In the genomic region with DNA sequence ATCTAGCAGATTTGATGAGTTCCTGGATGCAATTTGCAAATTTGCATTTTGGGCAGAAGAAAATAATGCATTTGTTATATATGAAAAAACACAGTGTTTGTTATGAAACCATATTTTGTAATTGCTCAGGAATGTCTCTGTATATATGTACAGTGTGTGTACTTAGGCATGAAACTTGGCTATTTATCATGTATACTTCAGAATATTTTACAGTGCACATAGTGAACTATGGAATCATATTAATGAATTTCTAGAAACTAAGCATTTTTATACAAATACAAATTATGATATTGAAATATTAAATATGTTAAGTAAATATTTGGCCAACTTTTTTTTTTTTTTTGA, we compare ENCODE assay signal across 19 cellular contexts.
"Had no signal": no experiment of that assay in that cellular context is flagged by ENCODE, and none has a peak within 500 bp of the region (broad histone marks: within the 10 kb centered on the region; RNA-seq: fewer than 3 reads in every experiment).

No MANE protein-coding gene starts in this region.

- H3K4me1 ChIP-seq: neural progenitor cell, pancreas, right lobe of liver, thyroid gland had no signal

- H3K27me3 Mint-ChIP-seq: activated CD4-positive, alpha-beta T cell treated with anti-CD3 and anti-CD28 coated beads, Interleukin-2, amount 10 ng/mL, durations not matched to agents 7 days and 5 days; activated naive CD8-positive, alpha-beta T cell treated with anti-CD3 and anti-CD28 coated beads, Interleukin-2, amount 10 ng/mL, durations not matched to agents 7 days and 5 days; activated T-cell treated with anti-CD3 and anti-CD28 coated beads, Interleukin-2, amount 50 U/mL, for 24 hours; brain; central memory CD8-positive, alpha-beta T cell; naive thymus-derived CD4-positive, alpha-beta T cell had no signal

- H3K9me3 ChIP-seq: pancreas, right lobe of liver, thyroid gland had no signal

- DNase-seq: activated CD4-positive, alpha-beta T cell treated with anti-CD3 and anti-CD28 coated beads, Interleukin-2, amount 10 ng/mL, durations not matched to agents 7 days and 5 days; activated CD8-positive, alpha-beta T cell treated with anti-CD3 and anti-CD28 coated beads, Interleukin-2, amount 10 ng/mL, durations not matched to agents 7 days and 5 days; activated naive CD4-positive, alpha-beta T cell treated with Interleukin-2 at 50 U/mL for 16 hours; activated naive CD8-positive, alpha-beta T cell treated with anti-CD3 and anti-CD28 coated beads, Interleukin-2, amount 10 ng/mL, durations not matched to agents 7 days and 5 days; activated T-cell treated with anti-CD3 and anti-CD28 coated beads, Interleukin-2, amount 50 U/mL, for 24 hours; left cardiac atrium; naive thymus-derived CD4-positive, alpha-beta T cell; pancreas; right lobe of liver; stimulated activated CD8-positive, alpha-beta memory T cell treated with anti-CD3 and anti-CD28 coated beads, Interleukin-4, amount 100 ng/mL, for 48 hours; stimulated activated naive CD4-positive, alpha-beta T cell; thyroid gland had no signal

- H3K27ac Mint-ChIP-seq: activated CD4-positive, alpha-beta T cell treated with anti-CD3 and anti-CD28 coated beads, Interleukin-2, amount 10 ng/mL, durations not matched to agents 7 days and 5 days; activated CD8-positive, alpha-beta T cell treated with anti-CD3 and anti-CD28 coated beads, Interleukin-2, amount 10 ng/mL, durations not matched to agents 7 days and 5 days; activated naive CD8-positive, alpha-beta T cell treated with anti-CD3 and anti-CD28 coated beads, Interleukin-2, amount 10 ng/mL, durations not matched to agents 7 days and 5 days; activated T-cell treated with anti-CD3 and anti-CD28 coated beads, Interleukin-2, amount 50 U/mL, for 24 hours; activated T-helper 2 cell treated with anti-CD3 and anti-CD28 coated beads, Interferon-gamma antibody, Interleukin-2, Interleukin-4, amounts not matched to agents 10 μg/mL and 5 μg/mL and 100 μg/mL, durations not matched to agents 14 hours and 24 hours and 36 hours; brain; naive thymus-derived CD4-positive, alpha-beta T cell; neural progenitor cell; T-helper 1 cell treated with Interleukin-12 subunit alpha and Interleukin-12 subunit beta and Interleukin-4 antibody, amounts not matched to agents 30 μg/mL and 1 μg/mL, for 36 hours had no signal

- FAIRE-seq: islet of Langerhans, pancreas had no signal

- H3K36me3 Mint-ChIP-seq: activated naive CD8-positive, alpha-beta T cell treated with anti-CD3 and anti-CD28 coated beads, Interleukin-2, amount 10 ng/mL, durations not matched to agents 7 days and 5 days; brain; naive thymus-derived CD4-positive, alpha-beta T cell; neural progenitor cell had no signal

- H3K27me3 ChIP-seq: neural progenitor cell, pancreas, right lobe of liver, thyroid gland had no signal

- ATAC-seq: activated CD8-positive, alpha-beta T cell treated with anti-CD3 and anti-CD28 coated beads, Interleukin-2, amount 10 ng/mL, durations not matched to agents 7 days and 5 days; left cardiac atrium; naive thymus-derived CD4-positive, alpha-beta T cell; pancreas; right lobe of liver had no signal

- H3K4me1 Mint-ChIP-seq: activated CD4-positive, alpha-beta T cell treated with anti-CD3 and anti-CD28 coated beads, Interleukin-2, amount 10 ng/mL, durations not matched to agents 7 days and 5 days; activated naive CD8-positive, alpha-beta T cell treated with anti-CD3 and anti-CD28 coated beads, Interleukin-2, amount 10 ng/mL, durations not matched to agents 7 days and 5 days; brain; central memory CD8-positive, alpha-beta T cell; naive thymus-derived CD4-positive, alpha-beta T cell; neural progenitor cell had no signal

- H3K36me3 ChIP-seq: neural progenitor cell, pancreas, right lobe of liver, thyroid gland had no signal

- H3K9me3 Mint-ChIP-seq: activated naive CD8-positive, alpha-beta T cell treated with anti-CD3 and anti-CD28 coated beads, Interleukin-2, amount 10 ng/mL, durations not matched to agents 7 days and 5 days; activated T-cell treated with anti-CD3 and anti-CD28 coated beads, Interleukin-2, amount 50 U/mL, for 24 hours; neural progenitor cell had no signal

- H3K27ac ChIP-seq: coronary artery, neural progenitor cell, pancreas, right lobe of liver, thyroid gland had no signal

- H3K4me3 Mint-ChIP-seq: activated CD4-positive, alpha-beta T cell treated with anti-CD3 and anti-CD28 coated beads, Interleukin-2, amount 10 ng/mL, durations not matched to agents 7 days and 5 days; activated CD8-positive, alpha-beta T cell treated with anti-CD3 and anti-CD28 coated beads, Interleukin-2, amount 10 ng/mL, durations not matched to agents 7 days and 5 days; activated naive CD8-positive, alpha-beta T cell treated with anti-CD3 and anti-CD28 coated beads, Interleukin-2, amount 10 ng/mL, durations not matched to agents 7 days and 5 days; activated T-cell treated with anti-CD3 and anti-CD28 coated beads, Interleukin-2, amount 50 U/mL, for 24 hours; brain; central memory CD8-positive, alpha-beta T cell; naive thymus-derived CD4-positive, alpha-beta T cell; neural progenitor cell; T-helper 1 cell treated with Interleukin-12 subunit alpha and Interleukin-12 subunit beta and Interleukin-4 antibody, amounts not matched to agents 30 μg/mL and 1 μg/mL, for 36 hours had no signal

- H3K4me3 ChIP-seq: coronary artery, neural progenitor cell, pancreas, right lobe of liver, thyroid gland had no signal
